In the genomic region with DNA sequence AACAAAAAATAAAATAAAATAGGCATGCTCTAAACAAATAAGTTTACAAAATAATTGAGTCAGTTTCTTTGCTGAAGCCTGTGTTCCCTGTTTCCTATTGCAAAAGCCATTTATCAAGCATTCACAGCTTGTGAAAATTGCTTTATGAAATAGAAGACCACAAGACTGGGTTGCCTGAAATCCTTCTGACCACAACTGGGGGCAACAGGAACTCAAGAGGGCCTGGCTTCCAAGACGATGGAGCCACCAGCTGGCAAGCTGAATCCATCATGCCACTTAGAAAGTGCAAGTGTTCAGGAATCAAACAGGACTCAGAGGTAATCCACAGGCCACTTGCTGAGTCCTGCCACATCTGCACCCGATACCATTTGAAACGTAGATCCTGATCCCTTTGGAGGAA, we compare ENCODE assay signal across 18 cellular contexts. TPM values are rescaled to one million over a fixed set of nuclear protein-coding genes. Genes with fewer than 3 reads are reported as not detected.
"Had no signal": no experiment of that assay in that cellular context is flagged by ENCODE, and none has a peak within 500 bp of the region (broad histone marks: within the 10 kb centered on the region; RNA-seq: fewer than 3 reads in every experiment).

No MANE protein-coding gene starts in this region.

- H3K27me3 ChIP-seq: brain microvascular endothelial cell, dorsolateral prefrontal cortex, foreskin keratinocyte, tibial artery had no signal

- H3K27ac ChIP-seq: brain microvascular endothelial cell, dorsolateral prefrontal cortex, foreskin keratinocyte, lower lobe of right lung, tibial artery had no signal

- H3K4me3 ChIP-seq: dorsolateral prefrontal cortex, lower lobe of right lung, tibial artery had no signal

- H3K4me1 ChIP-seq: foreskin keratinocyte, lower lobe of right lung had no signal

- H3K9me3 ChIP-seq: lower lobe of right lung, tibial artery had no signal

- DNase-seq: activated CD4-positive, alpha-beta T cell treated with anti-CD3 and anti-CD28 coated beads for 4 hours; activated CD8-positive, alpha-beta T cell treated with anti-CD3 and anti-CD28 coated beads, Interleukin-2, amount 10 ng/mL, durations not matched to agents 7 days and 5 days; activated naive CD4-positive, alpha-beta T cell treated with anti-CD3 and anti-CD28 coated beads for 36 hours; activated T-cell treated with anti-CD3 and anti-CD28 coated beads, Interleukin-2, amount 50 U/mL, for 24 hours; aorta; brain microvascular endothelial cell; central memory CD4-positive, alpha-beta T cell; dorsolateral prefrontal cortex; endodermal cell; hypothalamus; lower lobe of right lung; retina; stimulated activated CD4-positive, alpha-beta T cell treated with anti-CD3 and anti-CD28 coated beads, Interleukin-12 subunit alpha, Interleukin-12 subunit beta, amount 100 ng/mL, for 4 hours; stimulated activated CD4-positive, alpha-beta T cell treated with anti-CD3 and anti-CD28 coated beads, Interleukin-1b, Interleukin-23, amount 100 ng/mL, for 48 hours; stimulated activated naive CD4-positive, alpha-beta T cell treated with Interleukin-2 at 50 U/mL for 16 hours; tibial artery had no signal

- H3K36me3 ChIP-seq: brain microvascular endothelial cell, lower lobe of right lung, tibial artery had no signal

- ATAC-seq: activated CD8-positive, alpha-beta T cell treated with anti-CD3 and anti-CD28 coated beads, Interleukin-2, amount 10 ng/mL, durations not matched to agents 7 days and 5 days; WTC11 had no signal

RNA-seq across cellular contexts. Expression of a gene that starts 0.8 kb away (rescaled TPM):
- total RNA-seq: activated naive CD4-positive, alpha-beta T cell treated with anti-CD3 and anti-CD28 coated beads for 36 hours had no signal
